ENCODE assay signal across 11 cellular contexts in genomic region chr7:116805100-116805544, GRCh38. TPM values are rescaled to one million over a fixed set of nuclear protein-coding genes. Genes with fewer than 3 reads are reported as not detected.
A peak's percentile ranks its signal among the peaks of the same experiment; 100 is the strongest.
DNase-seq lines count a peak whose midpoint lies in the region; ATAC-seq, FAIRE-seq and TF ChIP-seq lines count a peak whose summit lies in the region.
"Had no signal": no experiment of that assay in that cellular context is flagged by ENCODE, and none has a peak within 500 bp of the region (broad histone marks: within the 10 kb centered on the region; RNA-seq: fewer than 3 reads in every experiment).

No MANE protein-coding gene starts in this region.

- intact Hi-C loops in endothelial cell of umbilical vein (cut with micrococcal nuclease) = loop anchor here (5.0 to 10.0 kb wide), 2 partner anchors 490 to 568 kb away; no protein-coding TSS in a partner anchor
- intact Hi-C loops in CD4-positive, alpha-beta memory T cell (cut with micrococcal nuclease) = no loop called here

- H3K36me3 Mint-ChIP-seq in CD4-positive, alpha-beta memory T cell = no peaks in the 10 kb centered on the region
- no peaks in the 10 kb centered on the region for H3K36me3 Mint-ChIP-seq in activated naive CD4-positive, alpha-beta T cell treated with anti-CD3 and anti-CD28 coated beads, Interleukin-2, amount 50 U/mL, for 72 hours

- peak; percentile 16 for ATAC-seq in omental fat pad (ENCODE audit: low FRiP score)
- ATAC-seq in activated naive CD4-positive, alpha-beta T cell treated with anti-CD3 and anti-CD28 coated beads, Interleukin-2, amount 50 U/mL, for 72 hours = no peak

- H3K4me2 ChIP-seq in endothelial cell of umbilical vein (ENCODE audit: insufficient read depth, low read length) = no peak overlapping the region

- no peaks in the 10 kb centered on the region for H3K9me3 ChIP-seq in endothelial cell of umbilical vein (replicated peaks; ENCODE audit: control insufficient read depth, insufficient read depth, low read length)
- no peaks in the 10 kb centered on the region for H3K9me3 ChIP-seq in CD4-positive, alpha-beta memory T cell (ENCODE audit: control insufficient read depth in 1 of 2, low read length in 2 of 2)

- H2AFZ ChIP-seq in endothelial cell of umbilical vein (ENCODE audit: low read depth, low read length) = peak overlapping the region; percentile 49

- DNase-seq in DMS 273 treated with DMSO at 0.1 percent for 48 hours (lab: John Stamatoyannopoulos, UW) (peak; percentile 82), NCI-H2107 (lab: John Stamatoyannopoulos, UW) (peak; percentile 26), endothelial cell of umbilical vein (ENCODE audit: low read depth, low spot score) (peak; percentile 51), omental fat pad (ENCODE audit: low spot score) (no peak), NCI-H510A (lab: John Stamatoyannopoulos, UW) (no peak), T-helper 2 cell (no peak)
- DNase-seq in CD4-positive, alpha-beta memory T cell = no peak
- no peak for DNase-seq in activated naive CD4-positive, alpha-beta T cell treated with anti-CD3 and anti-CD28 coated beads, Interleukin-2, amount 50 U/mL, for 72 hours (ENCODE audit: low spot score in 2 of 2)
- DNase-seq: cerebellar nuclear complex, H7 had no signal

- no peak overlapping the region for H3K4me3 ChIP-seq in endothelial cell of umbilical vein (replicated peaks in 1 of 3; ENCODE audit: insufficient read depth in 1 of 3, low read depth in 1 of 3, low read length in 3 of 3)
- H3K4me3 ChIP-seq in CD4-positive, alpha-beta memory T cell (ENCODE audit: low read length in 2 of 2) = no peak overlapping the region

- H3K9ac ChIP-seq in endothelial cell of umbilical vein (replicated peaks; ENCODE audit: extremely low read depth, insufficient read depth, low read length) = no peak overlapping the region

- H3K4me1 ChIP-seq in endothelial cell of umbilical vein (ENCODE audit: control insufficient read depth, extremely low read depth, insufficient read depth, low read length) = peaks cover 22% of the 10 kb centered on the region
- H3K4me1 ChIP-seq in CD4-positive, alpha-beta memory T cell (ENCODE audit: insufficient read depth, low read length) = no peaks in the 10 kb centered on the region

- POLR2A ChIA-PET in endothelial cell of umbilical vein (lab: Charles Lee) = no interaction called here
- POLR2A ChIA-PET in CD4-positive, alpha-beta memory T cell (lab: Charles Lee; ENCODE audit: partially characterized antibody) = no interaction called here

- H3K79me2 ChIP-seq in endothelial cell of umbilical vein (ENCODE audit: control insufficient read depth, insufficient read depth, low read length) = no peaks in the 10 kb centered on the region

- TF ChIP-seq POLR2A in endothelial cell of umbilical vein (IDR thresholded peaks at IDR 0.05; ENCODE audit: low read depth, low read length) = no peak

- CTCF ChIA-PET in endothelial cell of umbilical vein (lab: Charles Lee) = interaction anchor here (1.6 to 7.7 kb wide), 3 partner anchors 78 to 213 kb away, joined by 4 to 137 read pairs (median 6); partner anchors contain the start of gene MET
- CTCF ChIA-PET in CD4-positive, alpha-beta memory T cell (lab: Charles Lee; ENCODE audit: partially characterized antibody) = no interaction called here

- H3K9me3 Mint-ChIP-seq in CD4-positive, alpha-beta memory T cell = no peaks in the 10 kb centered on the region
- H3K9me3 Mint-ChIP-seq in activated naive CD4-positive, alpha-beta T cell treated with anti-CD3 and anti-CD28 coated beads, Interleukin-2, amount 50 U/mL, for 72 hours = no peaks in the 10 kb centered on the region
- H3K9me3 Mint-ChIP-seq: nephron had no signal

- H3K27ac Mint-ChIP-seq in CD4-positive, alpha-beta memory T cell = no peak overlapping the region
- no peak overlapping the region for H3K27ac Mint-ChIP-seq in activated naive CD4-positive, alpha-beta T cell treated with anti-CD3 and anti-CD28 coated beads, Interleukin-2, amount 50 U/mL, for 72 hours

- no TSS peak for BruUV-seq in endothelial cell of umbilical vein (replicated peaks; lab: Mats Ljungman, UMichigan)

- H3K27ac ChIP-seq in endothelial cell of umbilical vein (ENCODE audit: insufficient read depth, low read depth, low read length) = no peak overlapping the region
- H3K27ac ChIP-seq in CD4-positive, alpha-beta memory T cell (ENCODE audit: low read depth, low read length) = no peak overlapping the region

- TF ChIP-seq CTCF in endothelial cell of umbilical vein (IDR thresholded peaks at IDR 0.05; ENCODE audit: extremely low read depth in 1 of 2, insufficient read depth in 1 of 2, low read depth in 1 of 2, low read length in 2 of 2) (no peak), omental fat pad (IDR thresholded peaks at IDR 0.05) (no peak)

- H3K27me3 Mint-ChIP-seq in CD4-positive, alpha-beta memory T cell = peaks cover 4 to 7% of the 10 kb centered on the region in 2 donors

- no peaks in the 10 kb centered on the region for H3K27me3 ChIP-seq in endothelial cell of umbilical vein (ENCODE audit: control insufficient read depth in 2 of 2, insufficient read depth in 2 of 2, low read length in 2 of 2)
- H3K27me3 ChIP-seq in CD4-positive, alpha-beta memory T cell (ENCODE audit: insufficient read depth, low read length) = no peaks in the 10 kb centered on the region

- dilution Hi-C loops in endothelial cell of umbilical vein (cut with MboI; ENCODE audit: extremely low pct_ligation_motif_present, low sequenced_read_pairs) = no loop called here

- H4K20me1 ChIP-seq in endothelial cell of umbilical vein (replicated peaks; ENCODE audit: control insufficient read depth, extremely low read depth, insufficient read depth, low read length) = no peaks in the 10 kb centered on the region

- no peak overlapping the region for H3K4me3 Mint-ChIP-seq in CD4-positive, alpha-beta memory T cell
- H3K4me3 Mint-ChIP-seq: nephron had no signal

- peaks cover 0 to 2% (median 0%) of the 10 kb centered on the region in 4 donors for H3K4me1 Mint-ChIP-seq in CD4-positive, alpha-beta memory T cell

- FAIRE-seq in endothelial cell of umbilical vein (lab: Jason Lieb, UNC) = no peak

- H3K36me3 ChIP-seq in endothelial cell of umbilical vein (ENCODE audit: control insufficient read depth in 2 of 2, extremely low read depth in 1 of 2, insufficient read depth in 2 of 2, low read length in 2 of 2) = no peaks in the 10 kb centered on the region
- H3K36me3 ChIP-seq in CD4-positive, alpha-beta memory T cell (ENCODE audit: insufficient read depth, low read length) = no peaks in the 10 kb centered on the region

- no peaks in the 10 kb centered on the region for H3K9me1 ChIP-seq in endothelial cell of umbilical vein (replicated peaks; ENCODE audit: control insufficient read depth, extremely low read depth, insufficient read depth, low read length)

TF ChIP-seq in endothelial cell of umbilical vein, 7 proteins besides CTCF, POLR2A, EP300 and RAD21:
- TF ChIP-seq POLR2AphosphoS5 (IDR thresholded peaks at IDR 0.05; ENCODE audit: insufficient read depth, low read depth, low read length) = no peak

RNA-seq across cellular contexts. Expression of gene CAPZA2, which starts 57.3 kb away (rescaled TPM):
- total RNA-seq in endothelial cell of umbilical vein (343 and 347 TPM in 2 replicates), omental fat pad (100 to 1,000 TPM; 115 to 152 (median 125) TPM)
- polyA plus RNA-seq in endothelial cell of umbilical vein = 35.4 and 48.1 TPM in 2 replicates
- polyA plus RNA-seq in endothelial cell of umbilical vein (2011; cell fraction: cytosol; rRNA removed) = 102 and 116 TPM in 2 replicates
- 83.3 and 105 TPM in 2 replicates for polyA plus RNA-seq in endothelial cell of umbilical vein (2011; cell fraction: nucleus; rRNA removed)
- 180 and 216 TPM in 2 replicates for polyA plus RNA-seq in endothelial cell of umbilical vein (2012)
- 93.1 and 99.7 TPM in 2 replicates for polyA minus RNA-seq in endothelial cell of umbilical vein
- polyA minus RNA-seq in endothelial cell of umbilical vein (2011; cell fraction: cytosol; rRNA and poly(A)+ RNA removed) = 29.8 TPM
- polyA minus RNA-seq in endothelial cell of umbilical vein (2011; cell fraction: nucleus; rRNA and poly(A)+ RNA removed) = 176 and 237 TPM in 2 replicates
- 100 to 1,000 TPM; 112 to 116 TPM for total RNA-seq in CD4-positive, alpha-beta memory T cell
- 100 to 1,000 TPM; 170 to 307 TPM for polyA plus RNA-seq in CD4-positive, alpha-beta memory T cell
- 100 to 1,000 TPM in 1 of 2 donors, 10 to 100 TPM in 1; 97.3 to 148 TPM for total RNA-seq in activated naive CD4-positive, alpha-beta T cell treated with anti-CD3 and anti-CD28 coated beads, Interleukin-2, amount 50 U/mL, for 72 hours

Comparison
In these comparisons a context has a peak if more than half of its experiments do, and no peak if none do; other contexts are left out.
1. DNase-seq: peak in DMS 273 treated with DMSO at 0.1 percent for 48 hours (single experiment), NCI-H2107 (single experiment) and endothelial cell of umbilical vein (single experiment); none in omental fat pad (single experiment), CD4-positive, alpha-beta memory T cell (0 of 5), NCI-H510A (single experiment), T-helper 2 cell (0 of 5) and activated naive CD4-positive, alpha-beta T cell treated with anti-CD3 and anti-CD28 coated beads, Interleukin-2, amount 50 U/mL, for 72 hours (0 of 2).